ENCODE assay signal across 1 cellular context in the genomic region with DNA sequence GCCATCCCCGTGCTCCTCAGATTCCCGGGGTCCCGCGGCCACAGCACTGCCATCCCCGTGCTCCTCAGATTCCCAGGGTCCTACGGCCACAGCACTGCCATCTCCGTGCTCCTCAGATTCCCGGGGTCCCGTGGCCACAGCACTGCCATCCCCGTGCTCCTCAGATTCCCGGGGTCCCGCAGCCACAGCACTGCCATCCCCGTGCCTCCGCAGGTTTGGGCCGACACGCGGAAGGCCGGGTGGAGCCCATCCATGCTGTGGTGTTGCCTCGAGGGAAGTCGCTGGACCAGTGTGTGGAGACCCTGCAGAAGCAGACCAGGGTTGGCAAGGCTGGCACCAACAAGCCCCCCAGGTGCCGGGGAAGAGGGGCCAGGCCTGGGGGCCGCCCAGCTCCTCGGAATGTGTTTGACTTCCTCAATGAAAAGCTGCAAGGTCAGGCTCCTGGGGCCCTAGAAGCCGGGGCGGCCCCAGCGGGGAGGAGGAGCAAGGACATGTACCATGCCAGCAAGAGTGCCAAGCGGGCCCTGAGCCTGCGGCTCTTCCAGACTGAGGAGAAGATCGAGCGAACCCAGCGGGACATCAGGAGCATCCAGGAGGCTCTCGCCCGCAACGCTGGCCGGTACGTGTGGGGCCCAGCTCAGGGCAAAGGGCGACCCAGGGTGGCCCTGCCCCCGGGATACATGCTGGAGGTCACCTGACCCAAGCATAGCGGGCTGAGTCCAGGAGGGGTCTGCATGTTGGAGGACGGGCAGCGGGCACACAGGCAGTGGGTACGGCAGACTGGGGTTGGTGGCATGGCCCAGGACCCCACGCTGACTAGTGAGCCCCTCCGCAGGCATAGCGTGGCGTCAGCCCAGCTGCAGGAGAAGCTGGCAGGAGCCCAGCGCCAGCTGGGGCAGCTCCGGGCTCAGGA.
A peak's percentile ranks its signal among the peaks of the same experiment; 100 is the strongest.
TF ChIP-seq lines count a peak whose summit lies in the region.

No MANE protein-coding gene starts in this region.

TF ChIP-seq in HepG2, 621 proteins besides CTCF, POLR2A, EP300 and RAD21 (continued from another document and continues in another):
- TF ChIP-seq ZNF503 (CRISPR knock-in tag; IDR thresholded peaks at IDR 0.05) (no peak), ZNF674 (CRISPR knock-in tag; IDR thresholded peaks at IDR 0.05; ENCODE audit: low read depth) (no peak), SIN3B (IDR thresholded peaks at IDR 0.05; ENCODE audit: low read length) (no peak), FOSL2 (CRISPR knock-in tag; IDR thresholded peaks at IDR 0.05) (no peak), KDM3A (CRISPR knock-in tag; IDR thresholded peaks at IDR 0.05; ENCODE audit: low read depth) (0 out of 2 replicates have a peak, but pooled peaks have one; percentile 1), KIAA2018 (CRISPR knock-in tag; IDR thresholded peaks at IDR 0.05; ENCODE audit: borderline replicate concordance) (no peak), ZSCAN31 (CRISPR knock-in tag; IDR thresholded peaks at IDR 0.05; ENCODE audit: low read depth) (no peak), ZSCAN29 (CRISPR knock-in tag; conservative IDR thresholded peaks at IDR 0.05) (no peak), NFAT5 (CRISPR knock-in tag; IDR thresholded peaks at IDR 0.05) (no peak), KLF11 (CRISPR knock-in tag; IDR thresholded peaks at IDR 0.05) (no peak), PHF20 (CRISPR knock-in tag; IDR thresholded peaks at IDR 0.05) (no peak), RBFOX2 (IDR thresholded peaks at IDR 0.05; ENCODE audit: low read depth, low read length) (peak; percentile 90), DRAP1 (CRISPR knock-in tag; IDR thresholded peaks at IDR 0.05) (no peak), NFIC (IDR thresholded peaks at IDR 0.05; ENCODE audit: low read length) (no peak), YEATS4 (CRISPR knock-in tag; IDR thresholded peaks at IDR 0.05; ENCODE audit: borderline replicate concordance) (no peak), TARDBP (CRISPR knock-in tag; IDR thresholded peaks at IDR 0.05) (peak; percentile 51; the same call in 1 of the 2 replicates), ZNF207 (IDR thresholded peaks at IDR 0.05; ENCODE audit: borderline replicate concordance) (no peak), ARNT (IDR thresholded peaks at IDR 0.05) (no peak), HNRNPLL (IDR thresholded peaks at IDR 0.05; ENCODE audit: low read depth, low read length, poor library complexity, severe bottlenecking) (peak; percentile 78)
- TF ChIP-seq, protein P1, sequence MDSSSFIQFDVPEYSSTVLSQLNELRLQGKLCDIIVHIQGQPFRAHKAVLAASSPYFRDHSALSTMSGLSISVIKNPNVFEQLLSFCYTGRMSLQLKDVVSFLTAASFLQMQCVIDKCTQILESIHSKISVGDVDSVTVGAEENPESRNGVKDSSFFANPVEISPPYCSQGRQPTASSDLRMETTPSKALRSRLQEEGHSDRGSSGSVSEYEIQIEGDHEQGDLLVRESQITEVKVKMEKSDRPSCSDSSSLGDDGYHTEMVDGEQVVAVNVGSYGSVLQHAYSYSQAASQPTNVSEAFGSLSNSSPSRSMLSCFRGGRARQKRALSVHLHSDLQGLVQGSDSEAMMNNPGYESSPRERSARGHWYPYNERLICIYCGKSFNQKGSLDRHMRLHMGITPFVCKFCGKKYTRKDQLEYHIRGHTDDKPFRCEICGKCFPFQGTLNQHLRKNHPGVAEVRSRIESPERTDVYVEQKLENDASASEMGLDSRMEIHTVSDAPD (CRISPR knock-in tag; IDR thresholded peaks at IDR 0.05) = 0 out of 2 replicates have a peak, but pooled peaks have one; percentile 17
- TF ChIP-seq, protein P2, sequence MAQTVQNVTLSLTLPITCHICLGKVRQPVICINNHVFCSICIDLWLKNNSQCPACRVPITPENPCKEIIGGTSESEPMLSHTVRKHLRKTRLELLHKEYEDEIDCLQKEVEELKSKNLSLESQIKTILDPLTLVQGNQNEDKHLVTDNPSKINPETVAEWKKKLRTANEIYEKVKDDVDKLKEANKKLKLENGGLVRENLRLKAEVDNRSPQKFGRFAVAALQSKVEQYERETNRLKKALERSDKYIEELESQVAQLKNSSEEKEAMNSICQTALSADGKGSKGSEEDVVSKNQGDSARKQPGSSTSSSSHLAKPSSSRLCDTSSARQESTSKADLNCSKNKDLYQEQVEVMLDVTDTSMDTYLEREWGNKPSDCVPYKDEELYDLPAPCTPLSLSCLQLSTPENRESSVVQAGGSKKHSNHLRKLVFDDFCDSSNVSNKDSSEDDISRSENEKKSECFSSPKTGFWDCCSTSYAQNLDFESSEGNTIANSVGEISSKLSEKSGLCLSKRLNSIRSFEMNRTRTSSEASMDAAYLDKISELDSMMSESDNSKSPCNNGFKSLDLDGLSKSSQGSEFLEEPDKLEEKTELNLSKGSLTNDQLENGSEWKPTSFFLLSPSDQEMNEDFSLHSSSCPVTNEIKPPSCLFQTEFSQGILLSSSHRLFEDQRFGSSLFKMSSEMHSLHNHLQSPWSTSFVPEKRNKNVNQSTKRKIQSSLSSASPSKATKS (CRISPR knock-in tag; IDR thresholded peaks at IDR 0.05) = no peak
- TF ChIP-seq, protein P3, sequence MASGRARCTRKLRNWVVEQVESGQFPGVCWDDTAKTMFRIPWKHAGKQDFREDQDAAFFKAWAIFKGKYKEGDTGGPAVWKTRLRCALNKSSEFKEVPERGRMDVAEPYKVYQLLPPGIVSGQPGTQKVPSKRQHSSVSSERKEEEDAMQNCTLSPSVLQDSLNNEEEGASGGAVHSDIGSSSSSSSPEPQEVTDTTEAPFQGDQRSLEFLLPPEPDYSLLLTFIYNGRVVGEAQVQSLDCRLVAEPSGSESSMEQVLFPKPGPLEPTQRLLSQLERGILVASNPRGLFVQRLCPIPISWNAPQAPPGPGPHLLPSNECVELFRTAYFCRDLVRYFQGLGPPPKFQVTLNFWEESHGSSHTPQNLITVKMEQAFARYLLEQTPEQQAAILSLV (CRISPR knock-in tag; IDR thresholded peaks at IDR 0.05; ENCODE audit: borderline replicate concordance) = no peak
- TF ChIP-seq, protein P4, sequence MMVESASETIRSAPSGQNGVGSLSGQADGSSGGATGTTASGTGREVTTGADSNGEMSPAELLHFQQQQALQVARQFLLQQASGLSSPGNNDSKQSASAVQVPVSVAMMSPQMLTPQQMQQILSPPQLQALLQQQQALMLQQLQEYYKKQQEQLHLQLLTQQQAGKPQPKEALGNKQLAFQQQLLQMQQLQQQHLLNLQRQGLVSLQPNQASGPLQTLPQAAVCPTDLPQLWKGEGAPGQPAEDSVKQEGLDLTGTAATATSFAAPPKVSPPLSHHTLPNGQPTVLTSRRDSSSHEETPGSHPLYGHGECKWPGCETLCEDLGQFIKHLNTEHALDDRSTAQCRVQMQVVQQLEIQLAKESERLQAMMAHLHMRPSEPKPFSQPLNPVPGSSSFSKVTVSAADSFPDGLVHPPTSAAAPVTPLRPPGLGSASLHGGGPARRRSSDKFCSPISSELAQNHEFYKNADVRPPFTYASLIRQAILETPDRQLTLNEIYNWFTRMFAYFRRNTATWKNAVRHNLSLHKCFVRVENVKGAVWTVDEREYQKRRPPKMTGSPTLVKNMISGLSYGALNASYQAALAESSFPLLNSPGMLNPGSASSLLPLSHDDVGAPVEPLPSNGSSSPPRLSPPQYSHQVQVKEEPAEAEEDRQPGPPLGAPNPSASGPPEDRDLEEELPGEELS (CRISPR knock-in tag; IDR thresholded peaks at IDR 0.05) = no peak
